Comparison of ENCODE assay signal across 27 cellular contexts in genomic region chr6:41497573-41497972, GRCh38. TPM values are rescaled to one million over a fixed set of nuclear protein-coding genes. Genes with fewer than 3 reads are reported as not detected.
DNase-seq lines count a peak whose midpoint lies in the region; ATAC-seq, FAIRE-seq and TF ChIP-seq lines count a peak whose summit lies in the region.
"Had no signal": no experiment of that assay in that cellular context is flagged by ENCODE, and none has a peak within 500 bp of the region (broad histone marks: within the 10 kb centered on the region; RNA-seq: fewer than 3 reads in every experiment).

No MANE protein-coding gene starts in this region.

- ATAC-seq in HepG2: no peak
- ATAC-seq in right lobe of liver: no peak
- no peak for ATAC-seq in HG02938 (IDR thresholded peaks at IDR 0.05; ENCODE audit: unreplicated experiment)
- ATAC-seq: GM12878 had no signal

- no peak overlapping the region for H3K4me3 ChIP-seq in HepG2 (replicated peaks in 1 of 3; ENCODE audit: insufficient read depth in 1 of 3, low read depth in 2 of 3, low read length in 3 of 3)
- H3K4me3 ChIP-seq in right lobe of liver: no peak overlapping the region
- no peak overlapping the region for H3K4me3 ChIP-seq in astrocyte (ENCODE audit: insufficient read depth, low read depth, low read length)
- H3K4me3 ChIP-seq: BLaER1, GM12878 had no signal

- FAIRE-seq in HepG2 (lab: Jason Lieb, UNC): no peak
- no peak for FAIRE-seq in astrocyte (lab: Jason Lieb, UNC)
- FAIRE-seq: A204.1, GM12878, GM12892, GM18507 had no signal

- H2AFZ ChIP-seq in HepG2 (ENCODE audit: low read length): no peak overlapping the region
- H2AFZ ChIP-seq in astrocyte (ENCODE audit: low read depth, low read length): no peak overlapping the region

- H3K4me1 Mint-ChIP-seq in astrocyte (ENCODE audit: low read depth, unreplicated experiment) (peaks cover 17% of the 10 kb centered on the region), nephron (peaks cover 69% of the 10 kb centered on the region)
- H3K4me1 Mint-ChIP-seq: CD14-positive monocyte; CD4-positive, CD25-positive, alpha-beta regulatory T cell had no signal

- TF ChIP-seq RAD21 in HepG2 (CRISPR knock-in tag; IDR thresholded peaks at IDR 0.05): no peak

- peak overlapping the region; percentile 18; the same call in 1 of the 2 replicates for H3K4me2 ChIP-seq in HepG2 (ENCODE audit: low read depth, low read length)
- H3K4me2 ChIP-seq in astrocyte (ENCODE audit: low read length): peak overlapping the region; percentile 37
- H3K4me2 ChIP-seq: BLaER1 had no signal

- H3K4me3 Mint-ChIP-seq in astrocyte (ENCODE audit: unreplicated experiment): no peak overlapping the region
- H3K4me3 Mint-ChIP-seq in nephron: peak overlapping the region in 1 of 3 experiments; percentile 36
- H3K4me3 Mint-ChIP-seq: CD14-positive monocyte; CD4-positive, alpha-beta memory T cell; CD4-positive, CD25-positive, alpha-beta regulatory T cell; CD8-positive, alpha-beta memory T cell had no signal

- H4K20me1 ChIP-seq in HepG2 (ENCODE audit: insufficient read depth, low read length) (no peaks in the 10 kb centered on the region), astrocyte (ENCODE audit: insufficient read depth, low read length) (no peaks in the 10 kb centered on the region)

- no peak for TF ChIP-seq CTCF in HepG2 (CRISPR knock-in tag; IDR thresholded peaks at IDR 0.05)
- TF ChIP-seq CTCF in right lobe of liver (IDR thresholded peaks at IDR 0.05): no peak
- no peak for TF ChIP-seq CTCF in astrocyte (IDR thresholded peaks at IDR 0.05; ENCODE audit: insufficient read depth, low read depth, low read length)
- TF ChIP-seq CTCF in nephron (IDR thresholded peaks at IDR 0.05; ENCODE audit: unreplicated experiment in 3 of 3): no peak

- POLR2A ChIA-PET in HepG2 (lab: Yijun Ruan, JAX): interaction anchor here (0.8 to 2.9 kb wide), 7 partner anchors 9 to 81 kb away, joined by 3 to 10 read pairs (median 4); no protein-coding TSS in a partner anchor

- H3K9me3 Mint-ChIP-seq in astrocyte (ENCODE audit: unreplicated experiment) (peaks cover 2% of the 10 kb centered on the region), nephron (no peaks in the 10 kb centered on the region)
- H3K9me3 Mint-ChIP-seq: CD4-positive, alpha-beta memory T cell; CD4-positive, CD25-positive, alpha-beta regulatory T cell; CD8-positive, alpha-beta memory T cell had no signal

- no peak for TF ChIP-seq EP300 in HepG2 (IDR thresholded peaks at IDR 0.05; ENCODE audit: low read depth in 2 of 2, low read length in 2 of 2)
- no peak for TF ChIP-seq EP300 in HepG2 (CRISPR knock-in tag; IDR thresholded peaks at IDR 0.05; ENCODE audit: borderline replicate concordance)

- H3K79me2 ChIP-seq in HepG2 (ENCODE audit: insufficient read depth, low read length): no peaks in the 10 kb centered on the region
- no peaks in the 10 kb centered on the region for H3K79me2 ChIP-seq in astrocyte (ENCODE audit: insufficient read depth, low read length)

- peaks cover 3% of the 10 kb centered on the region for H3K36me3 Mint-ChIP-seq in astrocyte (ENCODE audit: low read depth, unreplicated experiment)
- H3K36me3 Mint-ChIP-seq in nephron (ENCODE audit: low read depth): no peaks in the 10 kb centered on the region
- H3K36me3 Mint-ChIP-seq: CD4-positive, alpha-beta memory T cell; CD4-positive, CD25-positive, alpha-beta regulatory T cell; CD8-positive, alpha-beta memory T cell had no signal

- H3K27ac ChIP-seq in HepG2 (ENCODE audit: extremely low read length, insufficient read depth, low read length) (no peak overlapping the region), right lobe of liver (no peak overlapping the region), astrocyte (ENCODE audit: low read depth, low read length) (no peak overlapping the region), substantia nigra (ENCODE audit: low read depth, low read length, poor library complexity, severe bottlenecking) (no peak overlapping the region)
- H3K27ac ChIP-seq: BLaER1 had no signal

- BruUV-seq in HepG2 (replicated peaks; lab: Mats Ljungman, UMichigan): no TSS peak

- H3K36me3 ChIP-seq in HepG2 (replicated peaks in 1 of 2; ENCODE audit: control insufficient read depth in 1 of 2, insufficient read depth in 2 of 2, low read length in 2 of 2): no peaks in the 10 kb centered on the region
- H3K36me3 ChIP-seq in right lobe of liver: no peaks in the 10 kb centered on the region
- no peaks in the 10 kb centered on the region for H3K36me3 ChIP-seq in astrocyte (ENCODE audit: insufficient read depth, low read length)
- H3K36me3 ChIP-seq: BE2C, BLaER1 had no signal

- H3K27ac Mint-ChIP-seq in astrocyte (ENCODE audit: unreplicated experiment) (no peak overlapping the region), nephron (peak overlapping the region; percentile 60 to 90 (median 88))
- H3K27ac Mint-ChIP-seq: CD14-positive monocyte; CD4-positive, CD25-positive, alpha-beta regulatory T cell; CD8-positive, alpha-beta memory T cell had no signal

- TF ChIP-seq POLR2A in HepG2 (IDR thresholded peaks at IDR 0.05; ENCODE audit: insufficient read depth in 1 of 2, low read depth in 2 of 2, low read length in 2 of 2): no peak
- no peak for TF ChIP-seq POLR2A in right lobe of liver (IDR thresholded peaks at IDR 0.05)

- H3K4me1 ChIP-seq in HepG2 (ENCODE audit: insufficient read depth, low read length) (peaks cover 85% of the 10 kb centered on the region), right lobe of liver (no peaks in the 10 kb centered on the region), astrocyte (ENCODE audit: insufficient read depth, low read length) (peaks cover 9% of the 10 kb centered on the region)
- H3K4me1 ChIP-seq: BE2C had no signal

- DNase-seq in HepG2 (ENCODE audit: low spot score) (no peak), right lobe of liver (no peak), astrocyte (ENCODE audit: low read depth) (no peak), substantia nigra (lab: John Stamatoyannopoulos, UW) (no peak), NCI-H1048 (lab: John Stamatoyannopoulos, UW) (no peak)
- DNase-seq: 8988T; ACHN; BE2C; C1 segment of cervical spinal cord; CD4-positive, alpha-beta memory T cell; CD4-positive, CD25-positive, alpha-beta regulatory T cell; COR-L47; DMS 273 treated with DMSO at 0.1 percent for 48 hours; DMS153; DMS53; DMS79; DND-41; GDM1 had no signal

- in situ Hi-C loops in HepG2 (cut with HindIII; ENCODE audit: extremely low pct_ligation_motif_present, low pct_unique_long_range_greater_than_20kb): no loop called here

- peaks cover 28% of the 10 kb centered on the region for H3K27me3 Mint-ChIP-seq in astrocyte (ENCODE audit: low read depth, unreplicated experiment)
- peaks cover 33% of the 10 kb centered on the region for H3K27me3 Mint-ChIP-seq in nephron (ENCODE audit: low read depth)

- H3K9me3 ChIP-seq in HepG2 (ENCODE audit: low read length) (no peaks in the 10 kb centered on the region), right lobe of liver (no peaks in the 10 kb centered on the region), astrocyte (ENCODE audit: insufficient read depth, low read depth, low read length) (no peaks in the 10 kb centered on the region)
- H3K9me3 ChIP-seq: BE2C, BLaER1 had no signal

- 21% methylated on average over 3 of the region's 3 CpGs for WGBS in HepG2 (ENCODE audit: low lambda C conversion rate)
- 50% methylated on average over 1 of the region's 3 CpGs for WGBS in right lobe of liver (ENCODE audit: insufficient coverage, low coverage, low lambda C conversion rate, missing lambda C conversion rate)

- H3K9ac ChIP-seq in HepG2 (ENCODE audit: insufficient read depth, low read depth, low read length): no peak overlapping the region
- no peak overlapping the region for H3K9ac ChIP-seq in astrocyte (ENCODE audit: low read length)
- H3K9ac ChIP-seq: BLaER1 had no signal

- CTCF ChIA-PET in HepG2 (lab: Yijun Ruan, JAX; ENCODE audit: low intra/inter-chr PET ratio, low total read pairs): no interaction called here

- H3K27me3 ChIP-seq in HepG2 (ENCODE audit: control insufficient read depth in 1 of 2, insufficient read depth in 2 of 2, low read length in 2 of 2) (peaks cover 0 to 1% of the 10 kb centered on the region in 2 experiments; a peak in 2 of 5 replicates), right lobe of liver (no peaks in the 10 kb centered on the region), astrocyte (ENCODE audit: insufficient read depth, low read length) (peaks cover 10% of the 10 kb centered on the region)

- intact Hi-C loops in HepG2 (cut with micrococcal nuclease; ENCODE audit: unreplicated experiment): no loop called here
- intact Hi-C loops in right lobe of liver (cut with DNase I): no loop called here

TF ChIP-seq in HepG2, 621 proteins besides CTCF, POLR2A, EP300 and RAD21 (continues in another document):
- TF ChIP-seq MLX (CRISPR knock-in tag; IDR thresholded peaks at IDR 0.05): 0 out of 2 replicates have a peak, but pooled peaks have one; percentile 23

RNA-seq across cellular contexts. Expression of gene FOXP4, which starts 48.6 kb away (rescaled TPM):
- total RNA-seq in HepG2 (2016; rRNA removed; fragmentation: Illumina TruSeq; extraction: Trizol) (11.0 TPM in 2 replicates), right lobe of liver (10 to 100 TPM; 12.6 to 19.2 (median 14.9) TPM), astrocyte (41.9 and 43.7 TPM in 2 replicates)
- total RNA-seq in HepG2 (2016; cell fraction: cytosol; rRNA removed; fragmentation: Illumina TruSeq; extraction: Trizol; ENCODE audit: low read depth): 2.8 and 3.0 TPM in 2 replicates
- 9.5 and 11.3 TPM in 2 replicates for total RNA-seq in HepG2 (2016; cell fraction: insoluble cytoplasmic fraction; rRNA removed; fragmentation: Illumina TruSeq; extraction: Trizol)
- total RNA-seq in HepG2 (2016; cell fraction: membrane; rRNA removed; fragmentation: Illumina TruSeq; extraction: Trizol): 15.4 and 15.8 TPM in 2 replicates
- 14.9 TPM in 2 replicates for total RNA-seq in HepG2 (2016; cell fraction: nucleus; rRNA removed; fragmentation: Illumina TruSeq; extraction: Trizol)
- polyA plus RNA-seq in HepG2 (2011; rRNA removed): 12.4 and 15.9 TPM in 2 replicates
- polyA plus RNA-seq in HepG2 (2011; cell fraction: cytosol; rRNA removed): 6.6 and 10.1 TPM in 2 replicates
- polyA plus RNA-seq in HepG2 (2011; cell fraction: nucleus; rRNA removed): 47.8 and 59.4 TPM in 2 replicates
- 53.6 and 69.1 TPM in 2 replicates for polyA plus RNA-seq in HepG2 (2012)
- polyA plus RNA-seq in HepG2 (2016; cell fraction: cytosol; fragmentation: Illumina TruSeq; extraction: Trizol; ENCODE audit: low read depth): 10.9 and 11.7 TPM in 2 replicates
- 37.6 and 56.8 TPM in 2 replicates for polyA plus RNA-seq in HepG2 (2016; cell fraction: insoluble cytoplasmic fraction; fragmentation: Illumina TruSeq; extraction: Trizol; ENCODE audit: low read depth)
- polyA plus RNA-seq in HepG2 (2016; cell fraction: membrane; fragmentation: Illumina TruSeq; extraction: Trizol; ENCODE audit: low read depth): 44.1 and 44.7 TPM in 2 replicates
- 75.1 and 80.7 TPM in 2 replicates for polyA plus RNA-seq in HepG2 (2016; cell fraction: nucleus; fragmentation: Illumina TruSeq; extraction: Trizol; ENCODE audit: insufficient read depth, low read depth)
- polyA minus RNA-seq in HepG2 (2011; rRNA and poly(A)+ RNA removed; ENCODE audit: low replicate concordance): 3.3 and 26.4 TPM in 2 replicates
- 29.5 and 30.0 TPM in 2 replicates for polyA minus RNA-seq in HepG2 (2011; cell fraction: cytosol; rRNA and poly(A)+ RNA removed)
- polyA minus RNA-seq in HepG2 (2011; cell fraction: nucleus; rRNA and poly(A)+ RNA removed): 15.2 and 15.5 TPM in 2 replicates
